In the genomic region with DNA sequence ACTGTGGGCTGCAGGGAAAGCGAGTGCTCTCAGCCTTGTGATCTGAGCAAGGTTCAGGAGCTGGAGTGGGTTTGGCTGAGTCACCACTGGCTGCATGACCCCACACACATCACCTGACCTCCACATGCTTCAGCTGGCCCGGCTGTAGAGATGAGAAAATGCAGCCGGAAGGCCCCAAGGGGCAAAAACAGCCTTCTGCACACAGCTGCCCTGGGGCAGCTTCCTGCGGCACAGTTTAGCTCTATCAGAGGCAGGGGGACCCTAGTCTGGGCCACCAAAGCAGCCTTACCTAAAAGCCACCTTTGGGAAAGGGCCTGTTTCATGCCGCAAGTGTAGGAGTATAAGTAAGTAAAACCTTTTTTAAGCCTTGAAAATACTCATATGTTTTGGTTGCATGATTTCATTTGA, we compare ENCODE assay signal across 1 cellular context.
TF ChIP-seq lines count a peak whose summit lies in the region.

No MANE protein-coding gene starts in this region.

TF ChIP-seq in GM23338, 12 proteins besides CTCF, POLR2A, EP300 and RAD21 (continued from another document):
- TF ChIP-seq, protein P1, sequence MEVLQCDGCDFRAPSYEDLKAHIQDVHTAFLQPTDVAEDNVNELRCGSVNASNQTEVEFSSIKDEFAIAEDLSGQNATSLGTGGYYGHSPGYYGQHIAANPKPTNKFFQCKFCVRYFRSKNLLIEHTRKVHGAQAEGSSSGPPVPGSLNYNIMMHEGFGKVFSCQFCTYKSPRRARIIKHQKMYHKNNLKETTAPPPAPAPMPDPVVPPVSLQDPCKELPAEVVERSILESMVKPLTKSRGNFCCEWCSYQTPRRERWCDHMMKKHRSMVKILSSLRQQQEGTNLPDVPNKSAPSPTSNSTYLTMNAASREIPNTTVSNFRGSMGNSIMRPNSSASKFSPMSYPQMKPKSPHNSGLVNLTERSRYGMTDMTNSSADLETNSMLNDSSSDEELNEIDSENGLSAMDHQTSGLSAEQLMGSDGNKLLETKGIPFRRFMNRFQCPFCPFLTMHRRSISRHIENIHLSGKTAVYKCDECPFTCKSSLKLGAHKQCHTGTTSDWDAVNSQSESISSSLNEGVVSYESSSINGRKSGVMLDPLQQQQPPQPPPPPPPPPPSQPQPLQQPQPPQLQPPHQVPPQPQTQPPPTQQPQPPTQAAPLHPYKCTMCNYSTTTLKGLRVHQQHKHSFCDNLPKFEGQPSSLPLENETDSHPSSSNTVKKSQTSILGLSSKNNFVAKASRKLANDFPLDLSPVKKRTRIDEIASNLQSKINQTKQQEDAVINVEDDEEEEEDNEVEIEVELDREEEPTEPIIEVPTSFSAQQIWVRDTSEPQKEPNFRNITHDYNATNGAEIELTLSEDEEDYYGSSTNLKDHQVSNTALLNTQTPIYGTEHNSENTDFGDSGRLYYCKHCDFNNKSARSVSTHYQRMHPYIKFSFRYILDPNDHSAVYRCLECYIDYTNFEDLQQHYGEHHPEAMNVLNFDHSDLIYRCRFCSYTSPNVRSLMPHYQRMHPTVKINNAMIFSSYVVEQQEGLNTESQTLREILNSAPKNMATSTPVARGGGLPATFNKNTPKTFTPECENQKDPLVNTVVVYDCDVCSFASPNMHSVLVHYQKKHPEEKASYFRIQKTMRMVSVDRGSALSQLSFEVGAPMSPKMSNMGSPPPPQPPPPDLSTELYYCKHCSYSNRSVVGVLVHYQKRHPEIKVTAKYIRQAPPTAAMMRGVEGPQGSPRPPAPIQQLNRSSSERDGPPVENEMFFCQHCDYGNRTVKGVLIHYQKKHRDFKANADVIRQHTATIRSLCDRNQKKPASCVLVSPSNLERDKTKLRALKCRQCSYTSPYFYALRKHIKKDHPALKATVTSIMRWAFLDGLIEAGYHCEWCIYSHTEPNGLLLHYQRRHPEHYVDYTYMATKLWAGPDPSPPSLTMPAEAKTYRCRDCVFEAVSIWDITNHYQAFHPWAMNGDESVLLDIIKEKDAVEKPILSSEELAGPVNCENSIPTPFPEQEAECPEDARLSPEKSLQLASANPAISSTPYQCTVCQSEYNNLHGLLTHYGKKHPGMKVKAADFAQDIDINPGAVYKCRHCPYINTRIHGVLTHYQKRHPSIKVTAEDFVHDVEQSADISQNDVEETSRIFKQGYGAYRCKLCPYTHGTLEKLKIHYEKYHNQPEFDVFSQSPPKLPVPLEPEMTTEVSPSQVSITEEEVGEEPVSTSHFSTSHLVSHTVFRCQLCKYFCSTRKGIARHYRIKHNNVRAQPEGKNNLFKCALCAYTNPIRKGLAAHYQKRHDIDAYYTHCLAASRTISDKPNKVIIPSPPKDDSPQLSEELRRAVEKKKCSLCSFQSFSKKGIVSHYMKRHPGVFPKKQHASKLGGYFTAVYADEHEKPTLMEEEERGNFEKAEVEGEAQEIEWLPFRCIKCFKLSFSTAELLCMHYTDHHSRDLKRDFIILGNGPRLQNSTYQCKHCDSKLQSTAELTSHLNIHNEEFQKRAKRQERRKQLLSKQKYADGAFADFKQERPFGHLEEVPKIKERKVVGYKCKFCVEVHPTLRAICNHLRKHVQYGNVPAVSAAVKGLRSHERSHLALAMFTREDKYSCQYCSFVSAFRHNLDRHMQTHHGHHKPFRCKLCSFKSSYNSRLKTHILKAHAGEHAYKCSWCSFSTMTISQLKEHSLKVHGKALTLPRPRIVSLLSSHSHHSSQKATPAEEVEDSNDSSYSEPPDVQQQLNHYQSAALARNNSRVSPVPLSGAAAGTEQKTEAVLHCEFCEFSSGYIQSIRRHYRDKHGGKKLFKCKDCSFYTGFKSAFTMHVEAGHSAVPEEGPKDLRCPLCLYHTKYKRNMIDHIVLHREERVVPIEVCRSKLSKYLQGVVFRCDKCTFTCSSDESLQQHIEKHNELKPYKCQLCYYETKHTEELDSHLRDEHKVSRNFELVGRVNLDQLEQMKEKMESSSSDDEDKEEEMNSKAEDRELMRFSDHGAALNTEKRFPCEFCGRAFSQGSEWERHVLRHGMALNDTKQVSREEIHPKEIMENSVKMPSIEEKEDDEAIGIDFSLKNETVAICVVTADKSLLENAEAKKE (CRISPR knock-in tag; IDR thresholded peaks at IDR 0.05), result no peak
- TF ChIP-seq NANOG (IDR thresholded peaks at IDR 0.05; ENCODE audit: borderline replicate concordance) (no peak), EZH2 (IDR thresholded peaks at IDR 0.05; ENCODE audit: low read depth, unreplicated experiment) (no peak), POLR2AphosphoS5 (IDR thresholded peaks at IDR 0.05; ENCODE audit: low read depth) (no peak), EZH2phosphoT487 (IDR thresholded peaks at IDR 0.05; ENCODE audit: unreplicated experiment) (no peak), ZNF331 (CRISPR knock-in tag; IDR thresholded peaks at IDR 0.05; ENCODE audit: low read depth) (no peak), ZNF114 (CRISPR knock-in tag; IDR thresholded peaks at IDR 0.05) (no peak), CREB1 (CRISPR knock-in tag; IDR thresholded peaks at IDR 0.05; ENCODE audit: low read depth) (no peak), JUNB (IDR thresholded peaks at IDR 0.05; ENCODE audit: unreplicated experiment) (no peak)
- TF ChIP-seq, protein P2, sequence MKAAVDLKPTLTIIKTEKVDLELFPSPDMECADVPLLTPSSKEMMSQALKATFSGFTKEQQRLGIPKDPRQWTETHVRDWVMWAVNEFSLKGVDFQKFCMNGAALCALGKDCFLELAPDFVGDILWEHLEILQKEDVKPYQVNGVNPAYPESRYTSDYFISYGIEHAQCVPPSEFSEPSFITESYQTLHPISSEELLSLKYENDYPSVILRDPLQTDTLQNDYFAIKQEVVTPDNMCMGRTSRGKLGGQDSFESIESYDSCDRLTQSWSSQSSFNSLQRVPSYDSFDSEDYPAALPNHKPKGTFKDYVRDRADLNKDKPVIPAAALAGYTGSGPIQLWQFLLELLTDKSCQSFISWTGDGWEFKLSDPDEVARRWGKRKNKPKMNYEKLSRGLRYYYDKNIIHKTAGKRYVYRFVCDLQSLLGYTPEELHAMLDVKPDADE (IDR thresholded peaks at IDR 0.05), result no peak
TF ChIP-seq in GM23338: peak in this region for 0.
